In the genomic region with DNA sequence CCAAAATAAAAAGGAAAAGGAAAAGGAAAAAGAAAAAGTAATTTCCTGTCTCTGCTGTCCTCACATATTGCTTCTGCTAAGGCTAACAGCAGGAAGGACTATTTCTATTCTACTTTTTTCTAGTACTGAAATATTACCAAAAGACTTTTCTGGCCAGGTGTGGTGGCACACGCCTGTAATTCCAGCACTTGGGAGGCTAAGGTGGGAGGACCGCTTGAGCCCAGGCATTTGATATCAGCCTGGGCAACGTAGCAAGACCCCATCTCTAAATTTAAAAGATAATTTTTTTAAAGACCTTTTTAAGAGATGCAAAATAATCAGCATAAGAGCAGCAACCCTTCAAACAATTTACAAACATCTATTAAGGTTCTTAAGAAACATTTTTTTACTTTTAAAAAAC, we compare ENCODE assay signal across 29 cellular contexts. TPM values are rescaled to one million over a fixed set of nuclear protein-coding genes. Genes with fewer than 3 reads are reported as not detected.
"Had no signal": no experiment of that assay in that cellular context is flagged by ENCODE, and none has a peak within 500 bp of the region (broad histone marks: within the 10 kb centered on the region; RNA-seq: fewer than 3 reads in every experiment).

No MANE protein-coding gene starts in this region.

- H3K9ac ChIP-seq: neural progenitor cell, parathyroid adenoma had no signal

- H2AFZ ChIP-seq: neural progenitor cell, parathyroid adenoma had no signal

- H3K36me3 Mint-ChIP-seq: natural killer cell had no signal

- H3K27me3 ChIP-seq: neural progenitor cell, ovary, spleen, stomach, thyroid gland, tibial nerve, upper lobe of left lung, vagina had no signal

- H3K4me3 ChIP-seq: neural progenitor cell, ovary, psoas muscle, skin epidermis, smooth muscle cell, spleen, stomach, thoracic aorta, thyroid gland, tibial nerve, upper lobe of left lung, vagina had no signal

- H3K4me1 ChIP-seq: neural progenitor cell, parathyroid adenoma, psoas muscle, spleen, stomach, thyroid gland, tibial nerve, upper lobe of left lung, vagina had no signal

- H3K79me2 ChIP-seq: parathyroid adenoma had no signal

- DNase-seq: natural killer cell; occipital lobe; ovary; posterior cingulate gyrus; psoas muscle; right cardiac atrium; spleen; stimulated activated CD4-positive, alpha-beta T cell treated with anti-CD3 and anti-CD28 coated beads, Interleukin-12 subunit alpha, Interleukin-12 subunit beta, amount 100 ng/mL, for 4 hours; stimulated activated CD4-positive, alpha-beta T cell treated with anti-CD3 and anti-CD28 coated beads, Interleukin-1b, Interleukin-23, amount 100 ng/mL, for 48 hours; stimulated activated CD4-positive, alpha-beta T cell treated with anti-CD3 and anti-CD28 coated beads, Interleukin-4, amount 100 ng/mL, for 1 hour; stimulated activated CD4-positive, alpha-beta T cell treated with anti-CD3 and anti-CD28 coated beads, Interleukin-4, amount 100 ng/mL, for 4 hours; stimulated activated CD8-positive, alpha-beta memory T cell treated with anti-CD3 and anti-CD28 coated beads, Interleukin-4, amount 100 ng/mL, for 48 hours; stimulated activated naive B cell treated with anti-CD40 and anti-IgM and Interleukin-4, amounts not matched to agents 10 μg/mL and 1 μg/mL and 100 μg/mL, for 72 hours; stimulated activated naive CD4-positive, alpha-beta T cell treated with Interleukin-2 at 50 U/mL for 16 hours; stomach; thyroid gland; trophoblast cell; upper lobe of left lung had no signal

- H3K36me3 ChIP-seq: ovary had no signal

- H3K4me2 ChIP-seq: neural progenitor cell, smooth muscle cell had no signal

- ATAC-seq: natural killer cell; psoas muscle; right cardiac atrium; sciatic nerve; stimulated activated naive B cell treated with anti-CD40 and anti-IgM and Interleukin-4, amounts not matched to agents 10 μg/mL and 1 μg/mL and 100 μg/mL, for 72 hours had no signal

- H3K9me3 ChIP-seq: ovary, psoas muscle, spleen, stomach, thoracic aorta, thyroid gland, tibial nerve, upper lobe of left lung, vagina had no signal

- H3K4me3 Mint-ChIP-seq: natural killer cell; nephron; neural progenitor cell; stimulated activated naive B cell treated with anti-CD40 and anti-IgM and Interleukin-4, amounts not matched to agents 10 μg/mL and 1 μg/mL and 100 μg/mL, for 72 hours; stimulated activated naive CD8-positive, alpha-beta T cell treated with anti-CD3 and anti-CD28 coated beads, Interleukin-15, Interleukin-2, amounts not matched to agents 100 ng/mL and 50 ng/mL, for 24 hours had no signal

- FAIRE-seq: urothelium cell line had no signal

- H3K27ac ChIP-seq: neural progenitor cell, ovary, parathyroid adenoma, psoas muscle, skin epidermis, spleen, stomach, thoracic aorta, thyroid gland, tibial nerve, upper lobe of left lung, vagina had no signal

- H3K9me3 Mint-ChIP-seq: natural killer cell; nephron; neural progenitor cell; stimulated activated naive B cell treated with anti-CD40 and anti-IgM and Interleukin-4, amounts not matched to agents 10 μg/mL and 1 μg/mL and 100 μg/mL, for 72 hours; stimulated activated naive CD8-positive, alpha-beta T cell treated with anti-CD3 and anti-CD28 coated beads, Interleukin-15, Interleukin-2, amounts not matched to agents 100 ng/mL and 50 ng/mL, for 24 hours had no signal

- H3K4me1 Mint-ChIP-seq: natural killer cell; nephron; neural progenitor cell; stimulated activated naive B cell treated with anti-CD40 and anti-IgM and Interleukin-4, amounts not matched to agents 10 μg/mL and 1 μg/mL and 100 μg/mL, for 72 hours had no signal

- H3K27ac Mint-ChIP-seq: natural killer cell; nephron; neural progenitor cell; stimulated activated naive B cell treated with anti-CD40 and anti-IgM and Interleukin-4, amounts not matched to agents 10 μg/mL and 1 μg/mL and 100 μg/mL, for 72 hours; stimulated activated naive CD8-positive, alpha-beta T cell treated with anti-CD3 and anti-CD28 coated beads, Interleukin-15, Interleukin-2, amounts not matched to agents 100 ng/mL and 50 ng/mL, for 24 hours had no signal

RNA-seq across cellular contexts. Expression of a gene that starts 32.9 kb away (rescaled TPM):
- total RNA-seq: natural killer cell, smooth muscle cell had no signal
- polyA plus RNA-seq: smooth muscle cell had no signal
